Comparison of ENCODE assay signal across 11 cellular contexts in genomic region chr3:123817413-123817812, GRCh38.
DNase-seq lines count a peak whose midpoint lies in the region; ATAC-seq, FAIRE-seq and TF ChIP-seq lines count a peak whose summit lies in the region.
"Had no signal": no experiment of that assay in that cellular context is flagged by ENCODE, and none has a peak within 500 bp of the region (broad histone marks: within the 10 kb centered on the region; RNA-seq: fewer than 3 reads in every experiment).

No MANE protein-coding gene starts in this region.

- no peaks in the 10 kb centered on the region for H3K79me1 ChIP-seq in H1 (ENCODE audit: low read depth, low read length)

- H3K4me3 ChIP-seq in ACC112 (ENCODE audit: low read depth, low read length): no peak overlapping the region
- H3K4me3 ChIP-seq in RWPE2 (ENCODE audit: severe bottlenecking): no peak overlapping the region
- no peak overlapping the region for H3K4me3 ChIP-seq in H1 (ENCODE audit: extremely low read depth in 1 of 4, insufficient read depth in 2 of 4, low read depth in 3 of 4, low read length in 4 of 4)
- no peak overlapping the region for H3K4me3 ChIP-seq in sigmoid colon
- H3K4me3 ChIP-seq: A549 had no signal

- H2AFZ ChIP-seq in ACC112 (ENCODE audit: low read length, unreplicated experiment) (no peak overlapping the region), H1 (ENCODE audit: low read length) (no peak overlapping the region)

- H3K23ac ChIP-seq in H1 (ENCODE audit: insufficient read length): no peak overlapping the region

- no peak overlapping the region for H3K18ac ChIP-seq in H1 (ENCODE audit: extremely low read depth, low read length)

- no peak overlapping the region for H2BK20ac ChIP-seq in H1 (ENCODE audit: low read length)

- peak overlapping the region; percentile 51 for H3K27ac ChIP-seq in ACC112 (ENCODE audit: low read depth, low read length)
- H3K27ac ChIP-seq in RWPE2 (ENCODE audit: poor library complexity, severe bottlenecking): peak overlapping the region; percentile 55
- no peak overlapping the region for H3K27ac ChIP-seq in H1 (ENCODE audit: low read depth, low read length)
- H3K27ac ChIP-seq in sigmoid colon: peak overlapping the region; percentile 44 to 73 (median 66)
- H3K27ac ChIP-seq: A549 had no signal

- TF ChIP-seq RAD21 in H1 (IDR thresholded peaks at IDR 0.05 in 1 of 2, conservative IDR thresholded peaks at IDR 0.05 in 1 of 2; ENCODE audit: low read depth in 2 of 2, low read length in 2 of 2): no peak

- no peak overlapping the region for H2BK12ac ChIP-seq in H1 (ENCODE audit: low read depth, low read length)

- no peaks in the 10 kb centered on the region for H3K23me2 ChIP-seq in H1 (ENCODE audit: low read depth, low read length)

- H3K4me1 ChIP-seq in ACC112 (ENCODE audit: control insufficient read depth, insufficient read depth, low read length, unreplicated experiment) (peaks cover 39% of the 10 kb centered on the region), RWPE2 (ENCODE audit: insufficient read depth, poor library complexity, severe bottlenecking) (peaks cover 28% of the 10 kb centered on the region), H1 (replicated peaks in 1 of 4; ENCODE audit: control insufficient read depth in 3 of 4, insufficient read depth in 4 of 4, low read length in 3 of 4) (no peaks in the 10 kb centered on the region), sigmoid colon (peaks cover 0 to 37% (median 27%) of the 10 kb centered on the region in 4 donors)

- H3K9me3 ChIP-seq in RWPE2 (ENCODE audit: severe bottlenecking): no peaks in the 10 kb centered on the region
- no peaks in the 10 kb centered on the region for H3K9me3 ChIP-seq in H1 (ENCODE audit: insufficient read depth in 2 of 2, low read depth in 1 of 2, low read length in 1 of 2)
- H3K9me3 ChIP-seq in sigmoid colon: no peaks in the 10 kb centered on the region

- H2BK120ac ChIP-seq in H1 (replicated peaks; ENCODE audit: low read depth, low read length): no peak overlapping the region

- no peak for DNase-seq in RWPE2 (ENCODE audit: low spot score)
- no peak for DNase-seq in H1 (ENCODE audit: low read depth in 1 of 2, low spot score in 2 of 2)
- DNase-seq in sigmoid colon: no peak
- no peak for DNase-seq in amygdala (lab: John Stamatoyannopoulos, UW)
- no peak for DNase-seq in NCI-H510A treated with DMSO at 0.1 percent for 48 hours (lab: John Stamatoyannopoulos, UW)
- DNase-seq in COLO668 (lab: John Stamatoyannopoulos, UW; ENCODE audit: unreplicated experiment): no peak
- DNase-seq: activated CD8-positive, alpha-beta T cell treated with anti-CD3 and anti-CD28 coated beads, Interleukin-2, amount 10 ng/mL, durations not matched to agents 7 days and 5 days; posterior cingulate gyrus had no signal

- no peak overlapping the region for H3K9ac ChIP-seq in H1 (replicated peaks in 1 of 4; ENCODE audit: extremely low read depth in 1 of 4, low read depth in 3 of 4, low read length in 3 of 4)

- ATAC-seq in RWPE2 (ENCODE audit: low read depth) (no peak), HG02588 (IDR thresholded peaks at IDR 0.05; ENCODE audit: unreplicated experiment) (no peak)
- ATAC-seq: A549; activated CD8-positive, alpha-beta T cell treated with anti-CD3 and anti-CD28 coated beads, Interleukin-2, amount 10 ng/mL, durations not matched to agents 7 days and 5 days had no signal

- no peak for FAIRE-seq in H1 (lab: Jason Lieb, UNC)
- FAIRE-seq: A549 had no signal

- WGBS in H1 (ENCODE audit: extremely low coverage in 1 of 2, insufficient coverage in 1 of 2, insufficient read length in 1 of 2, insufficient replicate concordance in 2 of 2, low coverage in 1 of 2, low lambda C conversion rate in 2 of 2, missing lambda C conversion rate in 1 of 2), 2 experiments: 91% methylated on average over 4 of the region's 4 CpGs; no CpG with 5 or more reads in 1 of the 2 experiments
- WGBS in sigmoid colon, 2 donors: 87 to 90% methylated on average over 4 of the region's 4 CpGs

- TF ChIP-seq POLR2A in H1 (IDR thresholded peaks at IDR 0.05; ENCODE audit: control extremely low read depth in 1 of 2, low read depth in 2 of 2, low read length in 2 of 2): no peak
- TF ChIP-seq POLR2A in sigmoid colon (IDR thresholded peaks at IDR 0.05): no peak

- no peak overlapping the region for H2BK5ac ChIP-seq in H1 (ENCODE audit: low read depth, low read length)

- H4K20me1 ChIP-seq in H1 (replicated peaks in 1 of 2; ENCODE audit: control insufficient read depth in 1 of 2, insufficient read depth in 2 of 2, low read length in 2 of 2): no peaks in the 10 kb centered on the region

- no peak overlapping the region for H3K4me2 ChIP-seq in H1 (ENCODE audit: insufficient read depth in 1 of 2, low read depth in 2 of 2, low read length in 2 of 2)
- H3K4me2 ChIP-seq: A549 had no signal

- POLR2A ChIA-PET in H1 (lab: Charles Lee; ENCODE audit: partially characterized antibody): interaction anchor here (1.5 kb wide), 1 partner anchor 13 kb away, joined by 4 read pairs; no protein-coding TSS in a partner anchor

- no peaks in the 10 kb centered on the region for H3K79me2 ChIP-seq in ACC112 (ENCODE audit: control insufficient read depth, insufficient read depth, low read length, unreplicated experiment)
- H3K79me2 ChIP-seq in H1 (ENCODE audit: control insufficient read depth in 1 of 2, insufficient read depth in 2 of 2, low read length in 2 of 2): no peaks in the 10 kb centered on the region

- CTCF ChIA-PET in H1 (lab: Charles Lee; ENCODE audit: partially characterized antibody): interaction anchor here (1.2 kb wide), 1 partner anchor 9 kb away, joined by 3 read pairs; no protein-coding TSS in a partner anchor

- no peak for TF ChIP-seq CTCF in RWPE2 (IDR thresholded peaks at IDR 0.05; ENCODE audit: poor library complexity, severe bottlenecking)
- TF ChIP-seq CTCF in H1 (IDR thresholded peaks at IDR 0.05; ENCODE audit: control extremely low read depth in 1 of 3, insufficient read depth in 1 of 3, low read depth in 1 of 3, low read length in 3 of 3): no peak
- no peak for TF ChIP-seq CTCF in sigmoid colon (IDR thresholded peaks at IDR 0.05)

- peak overlapping the region; percentile 11; the same call in 1 of the 2 replicates for H4K8ac ChIP-seq in H1 (ENCODE audit: extremely low read depth, insufficient read depth, low read length)

- no peak overlapping the region for H4K91ac ChIP-seq in H1 (replicated peaks; ENCODE audit: insufficient read length, low read length)

- no peak overlapping the region for H3K4ac ChIP-seq in H1 (replicated peaks; ENCODE audit: insufficient read length, low read depth, low read length)

- no peak overlapping the region for H4K5ac ChIP-seq in H1 (ENCODE audit: insufficient read length, low read depth, low read length)

- no peak overlapping the region for H2AK5ac ChIP-seq in H1 (ENCODE audit: low read depth, low read length)

- intact Hi-C loops in sigmoid colon (cut with DNase I): no loop called here

- H3K56ac ChIP-seq in H1 (replicated peaks; ENCODE audit: insufficient read length, low read depth, low read length): no peak overlapping the region

- TF ChIP-seq EP300 in H1 (IDR thresholded peaks at IDR 0.05; ENCODE audit: borderline replicate concordance in 1 of 2, low read depth in 2 of 2, low read length in 2 of 2): no peak
- TF ChIP-seq EP300 in sigmoid colon (IDR thresholded peaks at IDR 0.05): no peak

- H2BK15ac ChIP-seq in H1 (ENCODE audit: low read length): no peak overlapping the region

- H3K14ac ChIP-seq in H1 (ENCODE audit: insufficient read length): no peak overlapping the region

- H3K27me3 ChIP-seq in ACC112 (ENCODE audit: insufficient read depth, low read length) (no peaks in the 10 kb centered on the region), RWPE2 (ENCODE audit: insufficient read depth, poor library complexity, severe bottlenecking) (no peaks in the 10 kb centered on the region), H1 (replicated peaks in 1 of 4; ENCODE audit: control insufficient read depth in 3 of 4, extremely low read depth in 1 of 4, insufficient read depth in 3 of 4, low read length in 3 of 4) (no peaks in the 10 kb centered on the region), sigmoid colon (no peaks in the 10 kb centered on the region)

- H3K36me3 ChIP-seq in ACC112 (ENCODE audit: insufficient read depth, low read length) (no peaks in the 10 kb centered on the region), RWPE2 (ENCODE audit: low read depth) (no peaks in the 10 kb centered on the region), H1 (ENCODE audit: control insufficient read depth in 2 of 4, insufficient read depth in 4 of 4, low read length in 3 of 4) (no peaks in the 10 kb centered on the region), sigmoid colon (no peaks in the 10 kb centered on the region)

TF ChIP-seq in H1, 55 proteins besides CTCF, POLR2A, EP300 and RAD21:
- TF ChIP-seq YY1 (IDR thresholded peaks at IDR 0.05; ENCODE audit: low read depth, low read length): no peak
- no peak for TF ChIP-seq RNF2 (IDR thresholded peaks at IDR 0.05; ENCODE audit: borderline replicate concordance, low read depth, low read length, missing control alignments, poor library complexity, severe bottlenecking)
- no peak for TF ChIP-seq CEBPB (IDR thresholded peaks at IDR 0.05; ENCODE audit: low read depth, low read length)
- no peak for TF ChIP-seq POLR2AphosphoS5 (IDR thresholded peaks at IDR 0.05; ENCODE audit: low read depth, low read length)
- TF ChIP-seq, protein P1, sequence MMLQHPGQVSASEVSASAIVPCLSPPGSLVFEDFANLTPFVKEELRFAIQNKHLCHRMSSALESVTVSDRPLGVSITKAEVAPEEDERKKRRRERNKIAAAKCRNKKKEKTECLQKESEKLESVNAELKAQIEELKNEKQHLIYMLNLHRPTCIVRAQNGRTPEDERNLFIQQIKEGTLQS (IDR thresholded peaks at IDR 0.05; ENCODE audit: insufficient read depth, low read depth, low read length): no peak
- TF ChIP-seq BRCA1 (IDR thresholded peaks at IDR 0.05; ENCODE audit: low read depth, low read length): no peak
- no peak for TF ChIP-seq E2F6 (IDR thresholded peaks at IDR 0.05)
TF ChIP-seq in H1: peak in this region for 0.
